ENCODE assay signal across 20 cellular contexts in the genomic region with DNA sequence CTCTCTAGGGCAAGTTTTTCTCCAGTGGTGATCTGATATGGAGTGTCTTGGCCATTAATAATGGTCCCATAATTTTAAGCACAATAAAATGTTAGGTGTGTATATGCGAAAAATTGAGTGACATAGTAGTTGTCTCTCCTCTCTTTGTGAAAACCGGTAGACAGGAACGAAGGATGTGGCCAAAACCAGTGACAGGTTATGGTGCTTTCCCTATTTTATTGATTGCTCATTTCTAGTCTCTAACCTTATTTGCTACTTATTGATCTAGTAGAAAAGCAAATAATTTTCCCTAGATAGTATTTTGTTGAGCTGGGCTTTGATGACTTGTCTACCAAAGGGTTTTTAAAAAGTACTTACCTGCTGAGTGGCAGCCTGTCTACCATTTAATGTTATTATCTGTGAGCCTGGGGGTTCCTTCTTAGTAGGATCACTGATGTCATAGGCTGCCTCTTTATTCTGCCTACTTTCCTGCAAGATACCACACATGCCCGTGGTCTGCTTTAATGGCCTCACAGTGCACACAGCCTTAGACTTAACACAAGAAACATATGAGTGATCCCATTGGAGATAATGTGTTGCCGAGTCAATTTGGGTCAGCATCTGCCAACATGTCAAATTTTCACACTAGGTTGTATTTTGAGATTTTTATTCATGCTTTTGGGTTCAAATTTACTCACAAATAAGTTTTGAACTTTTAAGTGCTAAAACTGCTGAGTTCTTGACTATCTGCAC.
DNase-seq lines count a peak whose midpoint lies in the region; ATAC-seq, FAIRE-seq and TF ChIP-seq lines count a peak whose summit lies in the region.
"Had no signal": no experiment of that assay in that cellular context is flagged by ENCODE, and none has a peak within 500 bp of the region (broad histone marks: within the 10 kb centered on the region; RNA-seq: fewer than 3 reads in every experiment).

No MANE protein-coding gene starts in this region.

- no peak overlapping the region for H3K27ac ChIP-seq in GM12878 (ENCODE audit: control insufficient read depth, insufficient read depth)
- H3K27ac ChIP-seq: HL-60, SJCRH30 had no signal

- SMC1A ChIA-PET in GM12878 (lab: Charles Lee; ENCODE audit: uncharacterized antibody, unreplicated experiment): interaction anchor here (0.6 to 7.1 kb wide), 22 partner anchors 10 to 1030 kb away, joined by 3 to 88 read pairs (median 6); no protein-coding TSS in a partner anchor

- TF ChIP-seq EP300 in GM12878 (IDR thresholded peaks at IDR 0.05; ENCODE audit: borderline replicate concordance in 1 of 2, control insufficient read depth in 1 of 2, low read depth in 2 of 2, low read length in 2 of 2): no peak

- H3K27me3 ChIP-seq in Loucy (ENCODE audit: insufficient read depth, low read length, poor library complexity, severe bottlenecking) (no peaks in the 10 kb centered on the region), GM12878 (replicated peaks in 1 of 2; ENCODE audit: control insufficient read depth in 2 of 2, insufficient read depth in 2 of 2, low read length in 1 of 2) (no peaks in the 10 kb centered on the region)
- H3K27me3 ChIP-seq: SJCRH30 had no signal

- H2AFZ ChIP-seq in Loucy (ENCODE audit: low read length): no peak overlapping the region
- H2AFZ ChIP-seq in GM12878 (ENCODE audit: control insufficient read depth, low read depth, low read length): no peak overlapping the region

- no peak for ATAC-seq in natural killer cell treated with Interleukin-12 subunit alpha and Interleukin-12 subunit beta and Interleukin-15 and Interleukin-18, amount 100 ng/mL, for 72 hours
- ATAC-seq in natural killer cell (no peak), GM12878 (peak; percentile 14)

- H3K4me1 Mint-ChIP-seq in natural killer cell treated with Interleukin-12 subunit alpha and Interleukin-12 subunit beta and Interleukin-15 and Interleukin-18, amount 100 ng/mL, for 72 hours (ENCODE audit: low read depth in 2 of 2): peaks cover 38 to 40% of the 10 kb centered on the region in 2 donors
- H3K4me1 Mint-ChIP-seq in natural killer cell: peaks cover 16 to 47% of the 10 kb centered on the region in 2 donors

- H3F3A ChIP-seq in Loucy (ENCODE audit: low read depth): 0 out of 2 replicates have a peak, but pooled peaks cover 9% of the 10 kb centered on the region

- H3K4me3 Mint-ChIP-seq in natural killer cell treated with Interleukin-12 subunit alpha and Interleukin-12 subunit beta and Interleukin-15 and Interleukin-18, amount 100 ng/mL, for 72 hours: peak overlapping the region; percentile 4
- H3K4me3 Mint-ChIP-seq in natural killer cell: no peak overlapping the region
- H3K4me3 Mint-ChIP-seq: CD8-positive, alpha-beta memory T cell; H9 had no signal

- H3K4me2 ChIP-seq in Loucy (ENCODE audit: low read depth, low read length, poor library complexity, severe bottlenecking) (peak overlapping the region; percentile 73), GM12878 (ENCODE audit: control insufficient read depth, insufficient read depth) (peak overlapping the region; percentile 41)

- in situ Hi-C loops in GM12878 (cut with MboI): no loop called here

- CTCF ChIA-PET in GM12878 (lab: Yijun Ruan, JAX): interaction anchor here (1.0 to 2.6 kb wide), 5 partner anchors 10 to 95 kb away, joined by 3 to 14 read pairs (median 4); no protein-coding TSS in a partner anchor

- H3K4me3 ChIP-seq in Loucy (ENCODE audit: low read length, poor library complexity, severe bottlenecking) (no peak overlapping the region), GM12878 (0 out of 2 replicates have a peak overlapping the region, but pooled peaks have one; percentile 17), lower leg skin (ENCODE audit: low read depth, poor library complexity, severe bottlenecking) (no peak overlapping the region)
- H3K4me3 ChIP-seq: SJCRH30 had no signal

- H3K36me3 ChIP-seq in Loucy (ENCODE audit: insufficient read depth, low read length): no peaks in the 10 kb centered on the region
- H3K36me3 ChIP-seq in GM12878 (ENCODE audit: control insufficient read depth in 2 of 2, insufficient read depth in 2 of 2, low read length in 1 of 2): no peaks in the 10 kb centered on the region
- H3K36me3 ChIP-seq: SJCRH30 had no signal

- H3K9me3 ChIP-seq in Loucy (ENCODE audit: insufficient read depth, low read depth, low read length): no peaks in the 10 kb centered on the region
- H3K9me3 ChIP-seq in GM12878 (replicated peaks; ENCODE audit: control insufficient read depth, insufficient read depth, low read length): no peaks in the 10 kb centered on the region
- H3K9me3 ChIP-seq: SJCRH30 had no signal

- peaks cover 87% of the 10 kb centered on the region for H3K79me2 ChIP-seq in Loucy (ENCODE audit: insufficient read depth, low read length)
- H3K79me2 ChIP-seq in GM12878 (ENCODE audit: control insufficient read depth, insufficient read depth, low read length): peaks cover 7% of the 10 kb centered on the region

- POLR2A ChIA-PET in GM12878 (lab: Charles Lee): interaction anchor here (1.0 to 2.0 kb wide), 2 partner anchors 10 to 41 kb away, joined by 3 to 14 read pairs; no protein-coding TSS in a partner anchor

- DNase-seq in natural killer cell treated with Interleukin-12 subunit alpha and Interleukin-12 subunit beta and Interleukin-15 and Interleukin-18, amount 100 ng/mL, for 72 hours (ENCODE audit: low spot score): no peak
- DNase-seq in natural killer cell: no peak
- no peak for DNase-seq in GM12878 (ENCODE audit: low read depth, low spot score)
- DNase-seq in lower leg skin (ENCODE audit: low spot score in 2 of 2): no peak
- no peak for DNase-seq in NCI-H1048 (lab: John Stamatoyannopoulos, UW)
- DNase-seq in NOMO-1 treated with dmso at 0.1 percent for 144 hours (lab: John Stamatoyannopoulos, UW; ENCODE audit: unreplicated experiment): no peak
- DNase-seq in NCI-H2081 (lab: John Stamatoyannopoulos, UW): no peak
- DNase-seq: C1 segment of cervical spinal cord; CD8-positive, alpha-beta memory T cell; H9; IMR-90; NCI-H1436 treated with DMSO at 0.1 percent for 48 hours; NCI-H2081 treated with DMSO at 0.1 percent for 48 hours; NCI-H510A; NCI-H748 treated with DMSO at 0.1 percent for 48 hours; SJCRH30 had no signal

- BruUV-seq in GM12878 (replicated peaks; lab: Mats Ljungman, UMichigan): no TSS peak

- no peak for TF ChIP-seq RAD21 in GM12878 (IDR thresholded peaks at IDR 0.05; ENCODE audit: insufficient read depth, low read depth, low read length)

- H3K4me1 ChIP-seq in Loucy (ENCODE audit: insufficient read depth, low read length, poor library complexity, severe bottlenecking) (peaks cover 71% of the 10 kb centered on the region), GM12878 (ENCODE audit: control insufficient read depth, insufficient read depth, low read length) (peaks cover 56% of the 10 kb centered on the region)
- H3K4me1 ChIP-seq: SJCRH30 had no signal

- RAD21 ChIA-PET in GM12878 (lab: Charles Lee; ENCODE audit: unreplicated experiment): interaction anchor here (0.6 to 3.8 kb wide), 10 partner anchors 10 to 210 kb away, joined by 3 to 47 read pairs (median 3); no protein-coding TSS in a partner anchor

- FAIRE-seq in GM12878 (lab: Jason Lieb, UNC): no peak
- FAIRE-seq: A204.1, GM19239 had no signal

- no peaks in the 10 kb centered on the region for H3K9me2 ChIP-seq in Loucy (replicated peaks; ENCODE audit: low read depth, low read length)

- H3K36me3 Mint-ChIP-seq in natural killer cell treated with Interleukin-12 subunit alpha and Interleukin-12 subunit beta and Interleukin-15 and Interleukin-18, amount 100 ng/mL, for 72 hours: no peaks in the 10 kb centered on the region
- no peaks in the 10 kb centered on the region for H3K36me3 Mint-ChIP-seq in natural killer cell
- H3K36me3 Mint-ChIP-seq: CD8-positive, alpha-beta memory T cell had no signal

- H3K27ac Mint-ChIP-seq in natural killer cell treated with Interleukin-12 subunit alpha and Interleukin-12 subunit beta and Interleukin-15 and Interleukin-18, amount 100 ng/mL, for 72 hours: peak overlapping the region in 1 of 2 donors; percentile 25
- H3K27ac Mint-ChIP-seq in natural killer cell: peak overlapping the region in 1 of 2 donors; percentile 85
- H3K27ac Mint-ChIP-seq: H9 had no signal

- peaks cover 0 to 2% of the 10 kb centered on the region in 2 donors for H3K27me3 Mint-ChIP-seq in natural killer cell treated with Interleukin-12 subunit alpha and Interleukin-12 subunit beta and Interleukin-15 and Interleukin-18, amount 100 ng/mL, for 72 hours
- H3K27me3 Mint-ChIP-seq in natural killer cell (ENCODE audit: low read depth in 2 of 2): no peaks in the 10 kb centered on the region
- H3K27me3 Mint-ChIP-seq: CD8-positive, alpha-beta memory T cell had no signal

- intact Hi-C loops in natural killer cell (cut with micrococcal nuclease): no loop called here
- intact Hi-C loops in GM12878 (cut with micrococcal nuclease; ENCODE audit: unreplicated experiment): loop anchor here (5.0 kb wide), 1 partner anchor 129 kb away; no protein-coding TSS in a partner anchor
- intact Hi-C loops in lower leg skin (cut with DNase I; ENCODE audit: low total_unique reads): no loop called here

- TF ChIP-seq CTCF in natural killer cell (IDR thresholded peaks at IDR 0.05) (no peak), Loucy (conservative IDR thresholded peaks at IDR 0.05; ENCODE audit: low read length) (no peak), GM12878 (IDR thresholded peaks at IDR 0.05 in 2 of 3, conservative IDR thresholded peaks at IDR 0.05 in 1 of 3; ENCODE audit: control insufficient read depth in 2 of 3, extremely low read depth in 1 of 3, insufficient read depth in 1 of 3, low read depth in 3 of 3, low read length in 3 of 3) (no peak), lower leg skin (IDR thresholded peaks at IDR 0.05) (no peak)

- H4K20me1 ChIP-seq in Loucy (ENCODE audit: insufficient read depth, low read length, poor library complexity, severe bottlenecking): no peaks in the 10 kb centered on the region
- H4K20me1 ChIP-seq in GM12878 (ENCODE audit: control insufficient read depth, insufficient read depth): no peaks in the 10 kb centered on the region

- TF ChIP-seq POLR2A in GM12878 (IDR thresholded peaks at IDR 0.05; ENCODE audit: low read depth, low read length) (no peak), lower leg skin (IDR thresholded peaks at IDR 0.05) (no peak)

- H3K9ac ChIP-seq in Loucy (ENCODE audit: low read depth, low read length, poor library complexity, severe bottlenecking) (no peak overlapping the region), GM12878 (ENCODE audit: control insufficient read depth, insufficient read depth, low read length) (no peak overlapping the region)

- no peaks in the 10 kb centered on the region for H3K9me3 Mint-ChIP-seq in natural killer cell treated with Interleukin-12 subunit alpha and Interleukin-12 subunit beta and Interleukin-15 and Interleukin-18, amount 100 ng/mL, for 72 hours
- no peaks in the 10 kb centered on the region for H3K9me3 Mint-ChIP-seq in natural killer cell
- H3K9me3 Mint-ChIP-seq: CD8-positive, alpha-beta memory T cell; H9 had no signal

- 44% methylated on average over 5 of the region's 5 CpGs for WGBS in GM12878 (ENCODE audit: insufficient coverage, insufficient replicate concordance, low lambda C conversion rate, missing lambda C conversion rate)
- WGBS in lower leg skin, 2 donors: 90 to 91% methylated on average over 5 of the region's 5 CpGs
